ENCODE assay signal across 7 cellular contexts in genomic region chr14:31242179-31242940, GRCh38. TPM values are rescaled to one million over a fixed set of nuclear protein-coding genes. Genes with fewer than 3 reads are reported as not detected.
A peak's percentile ranks its signal among the peaks of the same experiment; 100 is the strongest.
DNase-seq lines count a peak whose midpoint lies in the region; ATAC-seq and TF ChIP-seq lines count a peak whose summit lies in the region.
"Not testable (repeated sequence)": the region's sequence is repeated elsewhere in the genome, so short reads cannot be mapped to it uniquely, and the experiment has no call there.

No MANE protein-coding gene starts in this region.

- H2AFZ ChIP-seq in GM23338 = not testable (repeated sequence)

- H3K9me3 Mint-ChIP-seq in GM23338; activated CD8-positive, alpha-beta T cell treated with anti-CD3 and anti-CD28 coated beads for 36 hours: not testable (repeated sequence)

- H3K27me3 ChIP-seq in GM23338 (ENCODE audit: insufficient read depth); breast epithelium; lower lobe of right lung (ENCODE audit: low read depth): not testable (repeated sequence)

- H4K20me1 ChIP-seq in GM23338 (replicated peaks; ENCODE audit: insufficient read depth) = not testable (repeated sequence)

- not testable (repeated sequence) for H3K36me3 ChIP-seq in GM23338 (ENCODE audit: insufficient read depth); breast epithelium; lower lobe of right lung

- H3K4me2 ChIP-seq in GM23338 = not testable (repeated sequence)

- H3K4me1 ChIP-seq in GM23338 (ENCODE audit: insufficient read depth); breast epithelium; lower lobe of right lung: not testable (repeated sequence)

- not testable (repeated sequence) for H3K9me3 ChIP-seq in breast epithelium, lower lobe of right lung

- POLR2A ChIA-PET in activated CD8-positive, alpha-beta T cell treated with anti-CD3 and anti-CD28 coated beads for 36 hours (lab: Charles Lee) = interaction anchor here (0.6 kb wide), 1 partner anchor 79 kb away, joined by 3 read pairs; no protein-coding TSS in a partner anchor

- not testable (repeated sequence) for H3K27ac ChIP-seq in GM23338 (ENCODE audit: low read depth)
- H3K27ac ChIP-seq in breast epithelium (peak overlapping the region in 1 of 2 donors; percentile 3), lower lobe of right lung (peak overlapping the region; percentile 32)

- H3K4me1 Mint-ChIP-seq in GM23338 = peaks cover 12% of the 10 kb centered on the region
- peaks cover 20% of the 10 kb centered on the region for H3K4me1 Mint-ChIP-seq in activated CD8-positive, alpha-beta T cell treated with anti-CD3 and anti-CD28 coated beads for 36 hours (ENCODE audit: low read depth)

- H3K36me3 Mint-ChIP-seq in GM23338 (ENCODE audit: low read depth); activated CD8-positive, alpha-beta T cell treated with anti-CD3 and anti-CD28 coated beads for 36 hours (ENCODE audit: low read depth): not testable (repeated sequence)

- CTCF ChIA-PET in activated CD8-positive, alpha-beta T cell treated with anti-CD3 and anti-CD28 coated beads for 36 hours (lab: Charles Lee) = not testable (repeated sequence)

- peaks cover 11% of the 10 kb centered on the region for H3K27me3 Mint-ChIP-seq in GM23338 (ENCODE audit: insufficient read depth, low read depth, poor library complexity)
- H3K27me3 Mint-ChIP-seq in activated CD8-positive, alpha-beta T cell treated with anti-CD3 and anti-CD28 coated beads for 36 hours = not testable (repeated sequence)

- not testable (repeated sequence) for TF ChIP-seq CTCF in GM23338 (conservative IDR thresholded peaks at IDR 0.05; ENCODE audit: low read depth in 2 of 2); NB4 (IDR thresholded peaks at IDR 0.05; ENCODE audit: low read depth, low read length); activated CD8-positive, alpha-beta T cell treated with anti-CD3 and anti-CD28 coated beads for 36 hours (IDR thresholded peaks at IDR 0.05); breast epithelium (IDR thresholded peaks at IDR 0.05); fibroblast of pulmonary artery (IDR thresholded peaks at IDR 0.05; ENCODE audit: low read length, missing control alignments); lower lobe of right lung (IDR thresholded peaks at IDR 0.05)

- 0 out of 2 replicates have a peak overlapping the region, but pooled peaks have one; percentile 34 for H3K27ac Mint-ChIP-seq in GM23338
- not testable (repeated sequence) for H3K27ac Mint-ChIP-seq in activated CD8-positive, alpha-beta T cell treated with anti-CD3 and anti-CD28 coated beads for 36 hours

- intact Hi-C loops in activated CD8-positive, alpha-beta T cell treated with anti-CD3 and anti-CD28 coated beads for 36 hours (cut with micrococcal nuclease); breast epithelium (cut with DNase I; ENCODE audit: low total_unique reads); lower lobe of right lung (cut with DNase I); sciatic nerve (cut with DNase I): not testable (repeated sequence)

- not testable (repeated sequence) for H3K4me3 ChIP-seq in GM23338; NB4 (ENCODE audit: low read depth, low read length)
- H3K4me3 ChIP-seq in breast epithelium (peak overlapping the region in 2 of 3 donors; percentile 13 to 53), fibroblast of pulmonary artery (replicated peaks; ENCODE audit: low read depth, low read length) (peak overlapping the region; percentile 10), lower lobe of right lung (peak overlapping the region; percentile 12)

- not testable (repeated sequence) for H3K79me2 ChIP-seq in GM23338 (replicated peaks; ENCODE audit: insufficient read depth)

- not testable (repeated sequence) for H3F3A ChIP-seq in GM23338 (replicated peaks; ENCODE audit: low read depth)

- H3K4me3 Mint-ChIP-seq in GM23338; activated CD8-positive, alpha-beta T cell treated with anti-CD3 and anti-CD28 coated beads for 36 hours: not testable (repeated sequence)

- not testable (repeated sequence) for ATAC-seq in GM23338; activated CD8-positive, alpha-beta T cell treated with anti-CD3 and anti-CD28 coated beads for 36 hours; lower lobe of right lung
- peak; percentile 62 for ATAC-seq in sciatic nerve

- TF ChIP-seq POLR2A in NB4 (IDR thresholded peaks at IDR 0.05; ENCODE audit: extremely low read depth, insufficient read length); breast epithelium (IDR thresholded peaks at IDR 0.05): not testable (repeated sequence)

- DNase-seq in GM23338 (ENCODE audit: low spot score); breast epithelium (ENCODE audit: low spot score in 2 of 2); lower lobe of right lung; sciatic nerve (ENCODE audit: low spot score): not testable (repeated sequence)
- DNase-seq in NB4 (ENCODE audit: low read depth) (peak; percentile 79), fibroblast of pulmonary artery (ENCODE audit: low read depth) (peak; percentile 33)
- DNase-seq in activated CD8-positive, alpha-beta T cell treated with anti-CD3 and anti-CD28 coated beads for 36 hours = peak; percentile 2

- H3K9me2 ChIP-seq in GM23338 (ENCODE audit: insufficient read depth) = not testable (repeated sequence)

RNA-seq across cellular contexts. Expression of gene HECTD1, which starts 34.8 kb away (rescaled TPM):
- 132 and 134 TPM in 2 replicates for total RNA-seq in GM23338 (2014; rRNA removed; shearing (Covaris generic))
- polyA plus RNA-seq in GM23338 (2016; fragmentation: Nextera tagmentation; extraction: Ambion mirVana) = 35.2 and 42.1 TPM in 2 replicates
- 10 to 100 TPM; 78.9 to 82.2 TPM for total RNA-seq in activated CD8-positive, alpha-beta T cell treated with anti-CD3 and anti-CD28 coated beads for 36 hours
- total RNA-seq in breast epithelium = 100 to 1,000 TPM; 242 to 276 (median 252) TPM
- total RNA-seq in lower lobe of right lung = 166 TPM
- 193 TPM for total RNA-seq in sciatic nerve
